ENCODE assay signal across 34 cellular contexts in genomic region chr11:77311701-77312100, GRCh38. TPM values are rescaled to one million over a fixed set of nuclear protein-coding genes. Genes with fewer than 3 reads are reported as not detected.
"Had no signal": no experiment of that assay in that cellular context is flagged by ENCODE, and none has a peak within 500 bp of the region (broad histone marks: within the 10 kb centered on the region; RNA-seq: fewer than 3 reads in every experiment).

No MANE protein-coding gene starts in this region.

- DNase-seq: hypothalamus; immature natural killer cell; kidney; left colon; left lung; lower lobe of right lung; mammary epithelial cell; mesenchymal stem cell; naive thymus-derived CD4-positive, alpha-beta T cell; pancreas; posterior cingulate gyrus; retina; right cardiac atrium; sigmoid colon; stimulated activated CD4-positive, alpha-beta T cell treated with anti-CD3 and anti-CD28 coated beads, Interleukin-1b, Interleukin-23, amount 100 ng/mL, for 48 hours; stimulated activated CD4-positive, alpha-beta T cell treated with anti-CD3 and anti-CD28 coated beads, Interleukin-2, amount 100 ng/mL, for 48 hours; stimulated activated CD4-positive, alpha-beta T cell treated with anti-CD3 and anti-CD28 coated beads, Interleukin-4, amount 100 ng/mL, for 4 hours; stimulated activated CD8-positive, alpha-beta memory T cell treated with anti-CD3 and anti-CD28 coated beads, Interleukin-4, amount 100 ng/mL, for 48 hours; stimulated activated naive CD4-positive, alpha-beta T cell treated with Interleukin-2 at 50 U/mL for 16 hours; stimulated activated naive CD8-positive, alpha-beta T cell treated with anti-CD3 and anti-CD28 coated beads, Interleukin-15, amount 100 ng/mL, for 72 hours; substantia nigra had no signal

- H3K27me3 ChIP-seq: left lung, pancreas, sigmoid colon, tibial nerve, vagina had no signal

- H3K36me3 ChIP-seq: left lung, lower lobe of right lung, pancreas, prostate gland, sigmoid colon, tibial nerve, vagina had no signal

- H3K4me2 ChIP-seq: smooth muscle cell had no signal

- ATAC-seq: left colon; left lung; lower lobe of right lung; naive thymus-derived CD4-positive, alpha-beta T cell; natural killer cell treated with Interleukin-12 subunit alpha and Interleukin-12 subunit beta and Interleukin-15 and Interleukin-18, amount 100 ng/mL, for 72 hours; pancreas; right cardiac atrium; stimulated activated memory B cell treated with anti-CD40 and anti-IgM and Interleukin-4, amounts not matched to agents 10 μg/mL and 1 μg/mL and 100 μg/mL, for 72 hours; stimulated activated naive CD8-positive, alpha-beta T cell treated with anti-CD3 and anti-CD28 coated beads, Interleukin-15, amount 100 ng/mL, for 72 hours had no signal

- H3K4me3 ChIP-seq: left lung, lower lobe of right lung, pancreas, prostate gland, sigmoid colon, smooth muscle cell, tibial nerve, vagina had no signal

- H3K27ac ChIP-seq: left lung, lower lobe of right lung, pancreas, prostate gland, sigmoid colon, tibial nerve, vagina had no signal

- H3K4me1 ChIP-seq: left lung, lower lobe of right lung, pancreas, prostate gland, sigmoid colon, tibial nerve, vagina had no signal

- H3K9me3 ChIP-seq: left lung, lower lobe of right lung, pancreas, prostate gland, sigmoid colon, tibial nerve, vagina had no signal

RNA-seq across cellular contexts. Expression of gene GDPD4, which starts 10.2 kb away (rescaled TPM):
- total RNA-seq: kidney; left colon; left lung; lower lobe of right lung; mammary epithelial cell; mesothelial cell of epicardium; mononuclear cell; naive thymus-derived CD4-positive, alpha-beta T cell; natural killer cell treated with Interleukin-12 subunit alpha and Interleukin-12 subunit beta and Interleukin-15 and Interleukin-18, amount 100 ng/mL, for 72 hours; osteoblast; pancreas; sigmoid colon; skeletal muscle tissue; smooth muscle cell; temporal lobe; tibial nerve; urinary bladder; vagina had no signal
- polyA plus RNA-seq: immature natural killer cell; mammary epithelial cell; naive thymus-derived CD4-positive, alpha-beta T cell; neural cell; pancreas; sigmoid colon; smooth muscle cell; urinary bladder had no signal
